Comparison of ENCODE assay signal across 1 cellular context in genomic region chr13:30156270-30156669, GRCh38.
TF ChIP-seq lines count a peak whose summit lies in the region.

No MANE protein-coding gene starts in this region.

TF ChIP-seq in GM23338, 12 proteins besides CTCF, POLR2A, EP300 and RAD21 (continued from another document):
- no peak for TF ChIP-seq ZNF462 (CRISPR knock-in tag; IDR thresholded peaks at IDR 0.05)
- no peak for TF ChIP-seq JUNB (IDR thresholded peaks at IDR 0.05; ENCODE audit: unreplicated experiment)
- no peak for TF ChIP-seq CREB1 (CRISPR knock-in tag; IDR thresholded peaks at IDR 0.05; ENCODE audit: low read depth)
- no peak for TF ChIP-seq EZH2 (IDR thresholded peaks at IDR 0.05; ENCODE audit: low read depth, unreplicated experiment)
